ENCODE assay signal across 31 cellular contexts in genomic region chr17:4769628-4770027, GRCh38. TPM values are rescaled to one million over a fixed set of nuclear protein-coding genes. Genes with fewer than 3 reads are reported as not detected.
DNase-seq lines count a peak whose midpoint lies in the region; ATAC-seq, FAIRE-seq and TF ChIP-seq lines count a peak whose summit lies in the region.
"Had no signal": no experiment of that assay in that cellular context is flagged by ENCODE, and none has a peak within 500 bp of the region (broad histone marks: within the 10 kb centered on the region; RNA-seq: fewer than 3 reads in every experiment).

No MANE protein-coding gene starts in this region.

- no peak for TF ChIP-seq RAD21 in HepG2 (CRISPR knock-in tag; IDR thresholded peaks at IDR 0.05)

- no peaks in the 10 kb centered on the region for H3F3A ChIP-seq in PC-3 (ENCODE audit: low read length, unreplicated experiment)

- H3K9ac ChIP-seq in HepG2 (ENCODE audit: insufficient read depth, low read depth, low read length), result no peak overlapping the region
- H3K9ac ChIP-seq in PC-3 (ENCODE audit: low read length), result no peak overlapping the region

- H3K27me3 ChIP-seq in HepG2 (ENCODE audit: control insufficient read depth in 1 of 2, insufficient read depth in 2 of 2, low read length in 2 of 2) (no peaks in the 10 kb centered on the region; a peak in 1 of 5 replicates), right lobe of liver (no peaks in the 10 kb centered on the region), PC-3 (ENCODE audit: low read length) (no peaks in the 10 kb centered on the region)
- H3K27me3 ChIP-seq: pancreas, upper lobe of left lung had no signal

- no peaks in the 10 kb centered on the region for H3K9me3 ChIP-seq in HepG2 (ENCODE audit: low read length)
- H3K9me3 ChIP-seq in right lobe of liver, result no peaks in the 10 kb centered on the region
- no peaks in the 10 kb centered on the region for H3K9me3 ChIP-seq in PC-3 (ENCODE audit: low read length)
- H3K9me3 ChIP-seq: left lung, pancreas, upper lobe of left lung had no signal

- H3K4me1 ChIP-seq in HepG2 (ENCODE audit: insufficient read depth, low read length), result peaks cover 62% of the 10 kb centered on the region
- H3K4me1 ChIP-seq in right lobe of liver, result peaks cover 0 to 16% (median 0%) of the 10 kb centered on the region in 4 donors
- peaks cover 12% of the 10 kb centered on the region for H3K4me1 ChIP-seq in PC-3 (ENCODE audit: insufficient read depth, low read length)
- H3K4me1 ChIP-seq: pancreas, upper lobe of left lung had no signal

- FAIRE-seq in HepG2 (lab: Jason Lieb, UNC) (no peak), urothelium cell line (lab: Jason Lieb, UNC) (no peak)
- FAIRE-seq: endometrium, pancreas had no signal

- H3K9me2 ChIP-seq in PC-3 (replicated peaks; ENCODE audit: low read length), result no peaks in the 10 kb centered on the region

- TF ChIP-seq POLR2A in HepG2 (IDR thresholded peaks at IDR 0.05; ENCODE audit: insufficient read depth in 1 of 2, low read depth in 2 of 2, low read length in 2 of 2), result no peak
- no peak for TF ChIP-seq POLR2A in right lobe of liver (IDR thresholded peaks at IDR 0.05)

- CTCF ChIA-PET in HepG2 (lab: Yijun Ruan, JAX; ENCODE audit: low intra/inter-chr PET ratio, low total read pairs) (no interaction called here), PC-3 (lab: Charles Lee) (no interaction called here)

- POLR2A ChIA-PET in HepG2 (lab: Yijun Ruan, JAX) (interaction anchor here (1.4 to 13.3 kb wide), 2 partner anchors 19 to 38 kb away, joined by 5 to 317 read pairs; partner anchors contain the start of genes GLTPD2, MED11 and VMO1), PC-3 (lab: Charles Lee; ENCODE audit: unreplicated experiment) (no interaction called here)

- in situ Hi-C loops in HepG2 (cut with HindIII; ENCODE audit: extremely low pct_ligation_motif_present, low pct_unique_long_range_greater_than_20kb), result no loop called here

- no TSS peak for BruUV-seq in HepG2 (replicated peaks; lab: Mats Ljungman, UMichigan)
- BruUV-seq in PC-3 (replicated peaks; lab: Mats Ljungman, UMichigan), result no TSS peak

- TF ChIP-seq CTCF in HepG2 (CRISPR knock-in tag; IDR thresholded peaks at IDR 0.05), result no peak
- TF ChIP-seq CTCF in right lobe of liver (IDR thresholded peaks at IDR 0.05), result no peak
- TF ChIP-seq CTCF in PC-3 (conservative IDR thresholded peaks at IDR 0.05; ENCODE audit: low read depth, low read length), result no peak
- no peak for TF ChIP-seq CTCF in epithelial cell of esophagus (IDR thresholded peaks at IDR 0.05; ENCODE audit: insufficient read depth, low read depth, low read length, missing control alignments)

- H3K4me3 ChIP-seq in HepG2 (replicated peaks in 1 of 3; ENCODE audit: insufficient read depth in 1 of 3, low read depth in 2 of 3, low read length in 3 of 3) (no peak overlapping the region), right lobe of liver (no peak overlapping the region), PC-3 (ENCODE audit: low read length) (no peak overlapping the region), epithelial cell of esophagus (ENCODE audit: low read length) (no peak overlapping the region)
- H3K4me3 ChIP-seq: left lung, pancreas, upper lobe of left lung had no signal

- no peaks in the 10 kb centered on the region; a peak in 1 of 5 replicates for H3K36me3 ChIP-seq in HepG2 (replicated peaks in 1 of 2; ENCODE audit: control insufficient read depth in 1 of 2, insufficient read depth in 2 of 2, low read length in 2 of 2)
- H3K36me3 ChIP-seq in right lobe of liver, result no peaks in the 10 kb centered on the region
- no peaks in the 10 kb centered on the region for H3K36me3 ChIP-seq in PC-3 (ENCODE audit: low read depth, low read length)
- H3K36me3 ChIP-seq: left lung, pancreas, upper lobe of left lung had no signal

- H3K4me2 ChIP-seq in HepG2 (ENCODE audit: low read depth, low read length) (peak overlapping the region; percentile 27; the same call in 1 of the 2 replicates), PC-3 (ENCODE audit: low read length) (0 out of 2 replicates have a peak overlapping the region, but pooled peaks have one; percentile 10)

- no peak overlapping the region for H2AFZ ChIP-seq in HepG2 (ENCODE audit: low read length)
- H2AFZ ChIP-seq in PC-3 (ENCODE audit: low read length), result no peak overlapping the region

- DNase-seq in HepG2 (ENCODE audit: low spot score) (peak; percentile 43), right lobe of liver (no peak), PC-3 (peak; percentile 62), epithelial cell of esophagus (ENCODE audit: low read depth) (peak; percentile 48), urothelium cell line (ENCODE audit: low spot score) (no peak), left lobe of liver (ENCODE audit: low spot score) (no peak)
- DNase-seq: ACHN; activated CD4-positive, alpha-beta T cell treated with anti-CD3 and anti-CD28 coated beads, Interleukin-2, amount 10 ng/mL, durations not matched to agents 7 days and 5 days; activated naive CD8-positive, alpha-beta T cell treated with anti-CD3 and anti-CD28 coated beads, Interleukin-2, amount 10 ng/mL, durations not matched to agents 7 days and 5 days; cortex of kidney; DMS 273 treated with DMSO at 0.1 percent for 48 hours; GDM1; H9; KG1; left lung; midbrain; natural killer cell; NCI-H1930; NCI-H345; NCI-H82; OCI-M1; pancreas; SIG-M5; upper lobe of left lung had no signal

- no peak for ATAC-seq in HepG2
- no peak for ATAC-seq in right lobe of liver
- ATAC-seq in PC-3, result peak; percentile 59
- no peak for ATAC-seq in HG02840 (IDR thresholded peaks at IDR 0.05; ENCODE audit: low FRiP score, unreplicated experiment)
- ATAC-seq in HG03196 (IDR thresholded peaks at IDR 0.05; ENCODE audit: unreplicated experiment), result no peak
- ATAC-seq in left lobe of liver, result no peak
- ATAC-seq: left lung, natural killer cell, pancreas, sciatic nerve had no signal

- H3K27ac ChIP-seq in HepG2 (ENCODE audit: extremely low read length, insufficient read depth, low read length) (peak overlapping the region; percentile 38), right lobe of liver (no peak overlapping the region), PC-3 (ENCODE audit: low read length) (no peak overlapping the region)
- H3K27ac ChIP-seq: pancreas, upper lobe of left lung had no signal

- 93% methylated on average over 2 of the region's 2 CpGs for WGBS in HepG2 (ENCODE audit: low lambda C conversion rate)
- 86% methylated on average over 1 of the region's 2 CpGs for WGBS in right lobe of liver (ENCODE audit: insufficient coverage, low coverage, low lambda C conversion rate, missing lambda C conversion rate)

- intact Hi-C loops in HepG2 (cut with micrococcal nuclease; ENCODE audit: unreplicated experiment), result loop anchor here (5.0 kb wide), 1 partner anchor 37 kb away; the partner anchor contains the start of gene MED11
- intact Hi-C loops in right lobe of liver (cut with DNase I), result no loop called here
- intact Hi-C loops in PC-3 (cut with micrococcal nuclease), result no loop called here

- TF ChIP-seq EP300 in HepG2 (IDR thresholded peaks at IDR 0.05; ENCODE audit: low read depth in 2 of 2, low read length in 2 of 2) (no peak), HepG2 (CRISPR knock-in tag; IDR thresholded peaks at IDR 0.05; ENCODE audit: borderline replicate concordance) (no peak)

- H4K20me1 ChIP-seq in HepG2 (ENCODE audit: insufficient read depth, low read length) (no peaks in the 10 kb centered on the region; the same call in 1 of the 2 replicates), PC-3 (ENCODE audit: low read length) (no peaks in the 10 kb centered on the region)

- H3K79me2 ChIP-seq in HepG2 (ENCODE audit: insufficient read depth, low read length), result peaks cover 27% of the 10 kb centered on the region
- H3K79me2 ChIP-seq in PC-3 (ENCODE audit: low read length), result no peaks in the 10 kb centered on the region

RNA-seq across cellular contexts. Expression of gene TM4SF5, which starts 2.1 kb away (rescaled TPM):
- 15.6 and 30.1 TPM in 2 replicates for total RNA-seq in HepG2 (2016; rRNA removed; fragmentation: Illumina TruSeq; extraction: Trizol)
- total RNA-seq in HepG2 (2016; cell fraction: cytosol; rRNA removed; fragmentation: Illumina TruSeq; extraction: Trizol; ENCODE audit: low read depth), result 8.3 and 9.3 TPM in 2 replicates
- total RNA-seq in HepG2 (2016; cell fraction: insoluble cytoplasmic fraction; rRNA removed; fragmentation: Illumina TruSeq; extraction: Trizol), result 14.2 and 28.3 TPM in 2 replicates
- total RNA-seq in HepG2 (2016; cell fraction: membrane; rRNA removed; fragmentation: Illumina TruSeq; extraction: Trizol), result 6.7 and 7.5 TPM in 2 replicates
- 22.4 and 30.8 TPM in 2 replicates for total RNA-seq in HepG2 (2016; cell fraction: nucleus; rRNA removed; fragmentation: Illumina TruSeq; extraction: Trizol)
- 126 and 152 TPM in 2 replicates for polyA plus RNA-seq in HepG2 (2011; rRNA removed)
- polyA plus RNA-seq in HepG2 (2011; cell fraction: cytosol; rRNA removed), result 222 and 275 TPM in 2 replicates
- polyA plus RNA-seq in HepG2 (2011; cell fraction: nucleus; rRNA removed), result 301 and 304 TPM in 2 replicates
- 238 and 268 TPM in 2 replicates for polyA plus RNA-seq in HepG2 (2012)
- polyA plus RNA-seq in HepG2 (2016; cell fraction: cytosol; fragmentation: Illumina TruSeq; extraction: Trizol; ENCODE audit: low read depth), result 15.7 and 17.8 TPM in 2 replicates
- polyA plus RNA-seq in HepG2 (2016; cell fraction: insoluble cytoplasmic fraction; fragmentation: Illumina TruSeq; extraction: Trizol; ENCODE audit: low read depth), result 26.8 and 28.2 TPM in 2 replicates
- 14.0 and 14.2 TPM in 2 replicates for polyA plus RNA-seq in HepG2 (2016; cell fraction: membrane; fragmentation: Illumina TruSeq; extraction: Trizol; ENCODE audit: low read depth)
- 81.8 and 84.4 TPM in 2 replicates for polyA plus RNA-seq in HepG2 (2016; cell fraction: nucleus; fragmentation: Illumina TruSeq; extraction: Trizol; ENCODE audit: insufficient read depth, low read depth)
- polyA minus RNA-seq in HepG2 (2011; rRNA and poly(A)+ RNA removed; ENCODE audit: low replicate concordance), result 154 TPM in 1 of 2 replicates, not detected in the other
- 71.3 and 75.3 TPM in 2 replicates for polyA minus RNA-seq in HepG2 (2011; cell fraction: cytosol; rRNA and poly(A)+ RNA removed)
- 28.6 and 33.3 TPM in 2 replicates for polyA minus RNA-seq in HepG2 (2011; cell fraction: nucleus; rRNA and poly(A)+ RNA removed)
- 100 to 1,000 TPM in 3 of 6 experiments, 10 to 100 TPM in 3; 67.1 to 215 (median 112) TPM for total RNA-seq in right lobe of liver
- not detected in 2 replicates for total RNA-seq in PC-3 (2014; rRNA removed)
- total RNA-seq in left lobe of liver, result 79.0 TPM
- total RNA-seq: activated CD4-positive, alpha-beta T cell treated with anti-CD3 and anti-CD28 coated beads, Interleukin-2, amount 10 ng/mL, durations not matched to agents 7 days and 5 days; activated naive CD8-positive, alpha-beta T cell treated with anti-CD3 and anti-CD28 coated beads, Interleukin-2, amount 10 ng/mL, durations not matched to agents 7 days and 5 days; activated T-helper 2 cell treated with anti-CD3 and anti-CD28 coated beads, Interferon-gamma antibody, Interleukin-2, Interleukin-4, amounts not matched to agents 10 μg/mL and 5 μg/mL and 100 μg/mL, durations not matched to agents 14 hours and 24 hours and 36 hours; fibroblast of lung; H9; left lung; natural killer cell; sciatic nerve; upper lobe of left lung had no signal
- polyA plus RNA-seq: fibroblast of lung had no signal

RNA-seq across cellular contexts. Expression of gene VMO1, which starts 16.5 kb away (rescaled TPM):
- not detected in 2 replicates for total RNA-seq in HepG2 (2016; rRNA removed; fragmentation: Illumina TruSeq; extraction: Trizol)
- 0.71 TPM in 1 of 2 replicates, not detected in the other for total RNA-seq in HepG2 (2016; cell fraction: cytosol; rRNA removed; fragmentation: Illumina TruSeq; extraction: Trizol; ENCODE audit: low read depth)
- total RNA-seq in HepG2 (2016; cell fraction: insoluble cytoplasmic fraction; rRNA removed; fragmentation: Illumina TruSeq; extraction: Trizol), result 0.22 TPM in 1 of 2 replicates, not detected in the other
- 0.25 and 0.65 TPM in 2 replicates for total RNA-seq in HepG2 (2016; cell fraction: membrane; rRNA removed; fragmentation: Illumina TruSeq; extraction: Trizol)
- 1.2 TPM in 1 of 2 replicates, not detected in the other for total RNA-seq in HepG2 (2016; cell fraction: nucleus; rRNA removed; fragmentation: Illumina TruSeq; extraction: Trizol)
- 0.13 TPM in 1 of 2 replicates, not detected in the other for polyA plus RNA-seq in HepG2 (2011; rRNA removed)
- 0.23 TPM in 1 of 2 replicates, not detected in the other for polyA plus RNA-seq in HepG2 (2011; cell fraction: cytosol; rRNA removed)
- polyA plus RNA-seq in HepG2 (2011; cell fraction: nucleus; rRNA removed), result 0.29 and 0.38 TPM in 2 replicates
- polyA plus RNA-seq in HepG2 (2012), result 0.64 and 1.1 TPM in 2 replicates
- 0.31 and 0.49 TPM in 2 replicates for polyA plus RNA-seq in HepG2 (2016; cell fraction: cytosol; fragmentation: Illumina TruSeq; extraction: Trizol; ENCODE audit: low read depth)
- polyA plus RNA-seq in HepG2 (2016; cell fraction: insoluble cytoplasmic fraction; fragmentation: Illumina TruSeq; extraction: Trizol; ENCODE audit: low read depth), result not detected in 2 replicates
- polyA plus RNA-seq in HepG2 (2016; cell fraction: membrane; fragmentation: Illumina TruSeq; extraction: Trizol; ENCODE audit: low read depth), result 0.56 TPM in 1 of 2 replicates, not detected in the other
- polyA plus RNA-seq in HepG2 (2016; cell fraction: nucleus; fragmentation: Illumina TruSeq; extraction: Trizol; ENCODE audit: insufficient read depth, low read depth), result 0.98 TPM in 1 of 2 replicates, not detected in the other
- polyA minus RNA-seq in HepG2 (2011; rRNA and poly(A)+ RNA removed; ENCODE audit: low replicate concordance), result not detected in 2 replicates
- not detected in 2 replicates for polyA minus RNA-seq in HepG2 (2011; cell fraction: cytosol; rRNA and poly(A)+ RNA removed)
- polyA minus RNA-seq in HepG2 (2011; cell fraction: nucleus; rRNA and poly(A)+ RNA removed), result not detected in 2 replicates
- total RNA-seq in right lobe of liver, result 10 to 100 TPM in 1 of 6 experiments, 1 to 10 TPM in 5; 3.5 to 12.3 (median 5.2) TPM
- total RNA-seq in PC-3 (2014; rRNA removed), result 1.2 and 3.1 TPM in 2 replicates
- total RNA-seq in left lobe of liver, result 8.2 TPM
- total RNA-seq: activated naive CD8-positive, alpha-beta T cell treated with anti-CD3 and anti-CD28 coated beads, Interleukin-2, amount 10 ng/mL, durations not matched to agents 7 days and 5 days; H9 had no signal
- polyA plus RNA-seq: fibroblast of lung had no signal

RNA-seq across cellular contexts. Expression of gene GLTPD2, which starts 19.1 kb away (rescaled TPM):
- total RNA-seq in HepG2 (2016; rRNA removed; fragmentation: Illumina TruSeq; extraction: Trizol) (6.0 and 12.9 TPM in 2 replicates), right lobe of liver (10 to 100 TPM; 20.6 to 97.4 (median 60.9) TPM), PC-3 (2014; rRNA removed) (0.98 TPM in 1 of 2 replicates, not detected in the other), left lobe of liver (28.0 TPM)
- 5.5 and 8.4 TPM in 2 replicates for total RNA-seq in HepG2 (2016; cell fraction: cytosol; rRNA removed; fragmentation: Illumina TruSeq; extraction: Trizol; ENCODE audit: low read depth)
- 5.7 and 10.6 TPM in 2 replicates for total RNA-seq in HepG2 (2016; cell fraction: insoluble cytoplasmic fraction; rRNA removed; fragmentation: Illumina TruSeq; extraction: Trizol)
- total RNA-seq in HepG2 (2016; cell fraction: membrane; rRNA removed; fragmentation: Illumina TruSeq; extraction: Trizol), result 7.1 and 10.3 TPM in 2 replicates
- 6.3 and 8.8 TPM in 2 replicates for total RNA-seq in HepG2 (2016; cell fraction: nucleus; rRNA removed; fragmentation: Illumina TruSeq; extraction: Trizol)
- 7.5 and 14.9 TPM in 2 replicates for polyA plus RNA-seq in HepG2 (2011; rRNA removed)
- 14.5 and 28.0 TPM in 2 replicates for polyA plus RNA-seq in HepG2 (2011; cell fraction: cytosol; rRNA removed)
- polyA plus RNA-seq in HepG2 (2011; cell fraction: nucleus; rRNA removed), result 60.5 and 62.9 TPM in 2 replicates
- 6.0 and 8.3 TPM in 2 replicates for polyA plus RNA-seq in HepG2 (2012)
- 7.8 and 10.4 TPM in 2 replicates for polyA plus RNA-seq in HepG2 (2016; cell fraction: cytosol; fragmentation: Illumina TruSeq; extraction: Trizol; ENCODE audit: low read depth)
- polyA plus RNA-seq in HepG2 (2016; cell fraction: insoluble cytoplasmic fraction; fragmentation: Illumina TruSeq; extraction: Trizol; ENCODE audit: low read depth), result 5.9 and 9.4 TPM in 2 replicates
- polyA plus RNA-seq in HepG2 (2016; cell fraction: membrane; fragmentation: Illumina TruSeq; extraction: Trizol; ENCODE audit: low read depth), result 6.1 and 8.5 TPM in 2 replicates
- polyA plus RNA-seq in HepG2 (2016; cell fraction: nucleus; fragmentation: Illumina TruSeq; extraction: Trizol; ENCODE audit: insufficient read depth, low read depth), result 15.6 and 18.6 TPM in 2 replicates
- 7.7 TPM in 1 of 2 replicates, not detected in the other for polyA minus RNA-seq in HepG2 (2011; rRNA and poly(A)+ RNA removed; ENCODE audit: low replicate concordance)
- polyA minus RNA-seq in HepG2 (2011; cell fraction: cytosol; rRNA and poly(A)+ RNA removed), result 12.0 and 12.4 TPM in 2 replicates
- 3.1 and 3.6 TPM in 2 replicates for polyA minus RNA-seq in HepG2 (2011; cell fraction: nucleus; rRNA and poly(A)+ RNA removed)
- total RNA-seq: activated CD4-positive, alpha-beta T cell treated with anti-CD3 and anti-CD28 coated beads, Interleukin-2, amount 10 ng/mL, durations not matched to agents 7 days and 5 days; activated naive CD8-positive, alpha-beta T cell treated with anti-CD3 and anti-CD28 coated beads, Interleukin-2, amount 10 ng/mL, durations not matched to agents 7 days and 5 days; activated T-helper 2 cell treated with anti-CD3 and anti-CD28 coated beads, Interferon-gamma antibody, Interleukin-2, Interleukin-4, amounts not matched to agents 10 μg/mL and 5 μg/mL and 100 μg/mL, durations not matched to agents 14 hours and 24 hours and 36 hours; fibroblast of lung; H9; HT-29; left lung; natural killer cell; sciatic nerve had no signal
- polyA plus RNA-seq: fibroblast of lung had no signal

RNA-seq across cellular contexts. Expression of gene PSMB6, which starts 26.3 kb away (rescaled TPM):
- total RNA-seq in HepG2 (2016; rRNA removed; fragmentation: Illumina TruSeq; extraction: Trizol) (264 and 335 TPM in 2 replicates), right lobe of liver (100 to 1,000 TPM in 2 of 6 experiments, 10 to 100 TPM in 4; 68.8 to 136 (median 75.7) TPM), PC-3 (2014; rRNA removed) (281 and 405 TPM in 2 replicates), left lobe of liver (79.1 TPM)
- total RNA-seq in HepG2 (2016; cell fraction: cytosol; rRNA removed; fragmentation: Illumina TruSeq; extraction: Trizol; ENCODE audit: low read depth), result 57.3 and 59.4 TPM in 2 replicates
- 269 and 361 TPM in 2 replicates for total RNA-seq in HepG2 (2016; cell fraction: insoluble cytoplasmic fraction; rRNA removed; fragmentation: Illumina TruSeq; extraction: Trizol)
- total RNA-seq in HepG2 (2016; cell fraction: membrane; rRNA removed; fragmentation: Illumina TruSeq; extraction: Trizol), result 65.0 and 66.7 TPM in 2 replicates
- total RNA-seq in HepG2 (2016; cell fraction: nucleus; rRNA removed; fragmentation: Illumina TruSeq; extraction: Trizol), result 82.3 and 83.2 TPM in 2 replicates
- 277 and 298 TPM in 2 replicates for polyA plus RNA-seq in HepG2 (2011; rRNA removed)
- 294 and 383 TPM in 2 replicates for polyA plus RNA-seq in HepG2 (2011; cell fraction: cytosol; rRNA removed)
- 65.4 and 72.8 TPM in 2 replicates for polyA plus RNA-seq in HepG2 (2011; cell fraction: nucleus; rRNA removed)
- polyA plus RNA-seq in HepG2 (2012), result 114 and 127 TPM in 2 replicates
- polyA plus RNA-seq in HepG2 (2016; cell fraction: cytosol; fragmentation: Illumina TruSeq; extraction: Trizol; ENCODE audit: low read depth), result 63.2 and 64.9 TPM in 2 replicates
- polyA plus RNA-seq in HepG2 (2016; cell fraction: insoluble cytoplasmic fraction; fragmentation: Illumina TruSeq; extraction: Trizol; ENCODE audit: low read depth), result 325 and 358 TPM in 2 replicates
- 57.2 and 57.4 TPM in 2 replicates for polyA plus RNA-seq in HepG2 (2016; cell fraction: membrane; fragmentation: Illumina TruSeq; extraction: Trizol; ENCODE audit: low read depth)
- 132 and 142 TPM in 2 replicates for polyA plus RNA-seq in HepG2 (2016; cell fraction: nucleus; fragmentation: Illumina TruSeq; extraction: Trizol; ENCODE audit: insufficient read depth, low read depth)
- polyA minus RNA-seq in HepG2 (2011; rRNA and poly(A)+ RNA removed; ENCODE audit: low replicate concordance), result 315 and 412 TPM in 2 replicates
- 66.1 and 85.4 TPM in 2 replicates for polyA minus RNA-seq in HepG2 (2011; cell fraction: cytosol; rRNA and poly(A)+ RNA removed)
- 22.1 and 23.0 TPM in 2 replicates for polyA minus RNA-seq in HepG2 (2011; cell fraction: nucleus; rRNA and poly(A)+ RNA removed)

RNA-seq across cellular contexts. Expression of gene CXCL16, which starts 29.9 kb away (rescaled TPM):
- 5.4 and 9.4 TPM in 2 replicates for total RNA-seq in HepG2 (2016; rRNA removed; fragmentation: Illumina TruSeq; extraction: Trizol)
- 5.4 and 8.2 TPM in 2 replicates for total RNA-seq in HepG2 (2016; cell fraction: cytosol; rRNA removed; fragmentation: Illumina TruSeq; extraction: Trizol; ENCODE audit: low read depth)
- 5.6 and 11.1 TPM in 2 replicates for total RNA-seq in HepG2 (2016; cell fraction: insoluble cytoplasmic fraction; rRNA removed; fragmentation: Illumina TruSeq; extraction: Trizol)
- 12.1 and 12.5 TPM in 2 replicates for total RNA-seq in HepG2 (2016; cell fraction: membrane; rRNA removed; fragmentation: Illumina TruSeq; extraction: Trizol)
- 7.9 and 8.2 TPM in 2 replicates for total RNA-seq in HepG2 (2016; cell fraction: nucleus; rRNA removed; fragmentation: Illumina TruSeq; extraction: Trizol)
- 101 and 142 TPM in 2 replicates for polyA plus RNA-seq in HepG2 (2011; rRNA removed)
- 89.5 and 125 TPM in 2 replicates for polyA plus RNA-seq in HepG2 (2011; cell fraction: cytosol; rRNA removed)
- polyA plus RNA-seq in HepG2 (2011; cell fraction: nucleus; rRNA removed), result 24.7 and 41.2 TPM in 2 replicates
- polyA plus RNA-seq in HepG2 (2012), result 81.6 and 102 TPM in 2 replicates
- 18.9 and 20.3 TPM in 2 replicates for polyA plus RNA-seq in HepG2 (2016; cell fraction: cytosol; fragmentation: Illumina TruSeq; extraction: Trizol; ENCODE audit: low read depth)
- 20.4 and 22.7 TPM in 2 replicates for polyA plus RNA-seq in HepG2 (2016; cell fraction: insoluble cytoplasmic fraction; fragmentation: Illumina TruSeq; extraction: Trizol; ENCODE audit: low read depth)
- polyA plus RNA-seq in HepG2 (2016; cell fraction: membrane; fragmentation: Illumina TruSeq; extraction: Trizol; ENCODE audit: low read depth), result 28.0 and 31.1 TPM in 2 replicates
- polyA plus RNA-seq in HepG2 (2016; cell fraction: nucleus; fragmentation: Illumina TruSeq; extraction: Trizol; ENCODE audit: insufficient read depth, low read depth), result 27.8 and 36.4 TPM in 2 replicates
- 7.1 and 65.0 TPM in 2 replicates for polyA minus RNA-seq in HepG2 (2011; rRNA and poly(A)+ RNA removed; ENCODE audit: low replicate concordance)
- polyA minus RNA-seq in HepG2 (2011; cell fraction: cytosol; rRNA and poly(A)+ RNA removed), result 41.8 and 54.5 TPM in 2 replicates
- 9.3 and 13.4 TPM in 2 replicates for polyA minus RNA-seq in HepG2 (2011; cell fraction: nucleus; rRNA and poly(A)+ RNA removed)
- 10 to 100 TPM; 13.3 to 69.6 (median 31.3) TPM for total RNA-seq in right lobe of liver
- total RNA-seq in PC-3 (2014; rRNA removed), result 22.1 and 38.7 TPM in 2 replicates
- 14.5 TPM for total RNA-seq in left lobe of liver

Comparison
In these comparisons a context has a peak if more than half of its experiments do, and no peak if none do; other contexts are left out.
1. DNase-seq: peak in HepG2 (single experiment), PC-3 (single experiment) and epithelial cell of esophagus (single experiment); none in right lobe of liver (0 of 3), urothelium cell line (single experiment) and left lobe of liver (single experiment).